In the genomic region with DNA sequence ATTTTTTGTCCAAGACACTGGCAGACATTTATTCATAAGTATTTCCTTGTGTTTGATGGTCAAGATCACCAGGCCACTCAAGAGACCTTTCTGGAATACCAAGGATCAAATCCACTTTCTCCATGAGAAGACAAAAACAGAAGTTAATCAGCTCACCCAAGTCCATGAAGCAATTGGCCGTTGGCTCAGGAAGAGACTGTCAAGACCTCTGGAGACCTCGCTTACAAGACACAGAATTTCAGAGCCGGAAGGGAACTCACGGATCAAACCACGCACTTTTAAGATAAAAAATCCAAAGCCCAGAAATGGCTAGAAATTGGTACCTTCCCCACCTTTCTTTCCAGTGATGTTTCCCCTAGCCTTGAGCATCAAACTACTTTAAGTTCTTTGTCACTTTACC, we compare ENCODE assay signal across 15 cellular contexts. TPM values are rescaled to one million over a fixed set of nuclear protein-coding genes. Genes with fewer than 3 reads are reported as not detected.
DNase-seq lines count a peak whose midpoint lies in the region; ATAC-seq and TF ChIP-seq lines count a peak whose summit lies in the region.
"Had no signal": no experiment of that assay in that cellular context is flagged by ENCODE, and none has a peak within 500 bp of the region (broad histone marks: within the 10 kb centered on the region; RNA-seq: fewer than 3 reads in every experiment).

No MANE protein-coding gene starts in this region.

- intact Hi-C loops in activated CD4-positive, alpha-beta memory T cell treated with anti-CD3 and anti-CD28 coated beads for 36 hours (cut with micrococcal nuclease), result no loop called here

- no peaks in the 10 kb centered on the region for H3K27me3 Mint-ChIP-seq in activated CD4-positive, alpha-beta memory T cell treated with anti-CD3 and anti-CD28 coated beads for 36 hours
- H3K27me3 Mint-ChIP-seq: progenitor cell of endocrine pancreas had no signal

- POLR2A ChIA-PET in AG04450 (lab: Yijun Ruan, JAX), result no interaction called here
- POLR2A ChIA-PET in activated CD4-positive, alpha-beta memory T cell treated with anti-CD3 and anti-CD28 coated beads for 36 hours (lab: Charles Lee), result interaction anchor here (0.5 to 3.4 kb wide), 3 partner anchors 26 to 61 kb away, joined by 3 to 17 read pairs (median 3); no protein-coding TSS in a partner anchor

- H3F3A ChIP-seq in GM23248 (ENCODE audit: insufficient read depth), result no peaks in the 10 kb centered on the region; the same call in none of the 2 replicates

- no peaks in the 10 kb centered on the region for H3K9me2 ChIP-seq in GM23248 (ENCODE audit: insufficient read depth)

- peak overlapping the region; percentile 88 for H3K4me3 ChIP-seq in AG04450 (ENCODE audit: low read depth, low read length)
- H3K4me3 ChIP-seq in GM23248, result no peak overlapping the region
- H3K4me3 ChIP-seq in iPS-20b (ENCODE audit: low read length), result peak overlapping the region; percentile 93; the same call in 1 of the 2 replicates
- H3K4me3 ChIP-seq: cardiac muscle cell, suprapubic skin had no signal

- H3K36me3 Mint-ChIP-seq in activated CD4-positive, alpha-beta memory T cell treated with anti-CD3 and anti-CD28 coated beads for 36 hours, result peaks cover 19% of the 10 kb centered on the region

- no peak overlapping the region for H2AFZ ChIP-seq in GM23248

- peaks cover 85% of the 10 kb centered on the region for H3K79me2 ChIP-seq in GM23248 (ENCODE audit: insufficient read depth)

- H3K27ac ChIP-seq in AG04450 (ENCODE audit: low read depth, low read length) (no peak overlapping the region), GM23248 (no peak overlapping the region), iPS-20b (ENCODE audit: low read length) (no peak overlapping the region)
- H3K27ac ChIP-seq: cardiac muscle cell had no signal

- peak overlapping the region; percentile 93 for H3K4me2 ChIP-seq in GM23248 (ENCODE audit: unreplicated experiment)

- no peak for ATAC-seq in HG03196 (IDR thresholded peaks at IDR 0.05; ENCODE audit: unreplicated experiment)
- ATAC-seq: gastroesophageal sphincter, left lobe of liver had no signal

- peaks cover 66% of the 10 kb centered on the region for H3K4me1 Mint-ChIP-seq in activated CD4-positive, alpha-beta memory T cell treated with anti-CD3 and anti-CD28 coated beads for 36 hours (ENCODE audit: low read depth)

- H3K27ac Mint-ChIP-seq in activated CD4-positive, alpha-beta memory T cell treated with anti-CD3 and anti-CD28 coated beads for 36 hours, result peak overlapping the region; percentile 95
- H3K27ac Mint-ChIP-seq: progenitor cell of endocrine pancreas had no signal

- H3K9ac ChIP-seq in GM23248 (no peak overlapping the region), iPS-20b (ENCODE audit: low read depth, low read length) (no peak overlapping the region; the same call in 1 of the 2 replicates)

- peak overlapping the region; percentile 98 for H3K4me3 Mint-ChIP-seq in activated CD4-positive, alpha-beta memory T cell treated with anti-CD3 and anti-CD28 coated beads for 36 hours

- H4K20me1 ChIP-seq in GM23248 (ENCODE audit: insufficient read depth), result no peaks in the 10 kb centered on the region

- DNase-seq in AG04450 (ENCODE audit: low read depth, low spot score), result no peak
- no peak for DNase-seq in GM23248
- no peak for DNase-seq in activated CD4-positive, alpha-beta memory T cell treated with anti-CD3 and anti-CD28 coated beads for 36 hours
- no peak for DNase-seq in cortex of kidney (lab: John Stamatoyannopoulos, UW)
- DNase-seq in cerebellar nuclear complex (lab: John Stamatoyannopoulos, UW), result no peak
- no peak for DNase-seq in NCI-H146 (lab: John Stamatoyannopoulos, UW)
- DNase-seq: NCI-H446; stimulated activated CD4-positive, alpha-beta T cell treated with anti-CD3 and anti-CD28 coated beads, Interleukin-4, amount 100 ng/mL, for 4 hours had no signal

- H3K9me3 ChIP-seq in AG04450 (ENCODE audit: control insufficient read depth, insufficient read depth, low read length), result no peaks in the 10 kb centered on the region; the same call in 1 of the 2 replicates
- H3K9me3 ChIP-seq in GM23248 (ENCODE audit: low read depth), result no peaks in the 10 kb centered on the region
- no peaks in the 10 kb centered on the region for H3K9me3 ChIP-seq in iPS-20b (ENCODE audit: insufficient read depth, low read depth, low read length)
- H3K9me3 ChIP-seq: gastroesophageal sphincter, suprapubic skin had no signal

- H3K36me3 ChIP-seq in GM23248 (ENCODE audit: low read depth), result no peaks in the 10 kb centered on the region
- H3K36me3 ChIP-seq in iPS-20b (ENCODE audit: insufficient read depth, low read depth, low read length), result no peaks in the 10 kb centered on the region
- H3K36me3 ChIP-seq: cardiac muscle cell, gastroesophageal sphincter, suprapubic skin had no signal

- CTCF ChIA-PET in AG04450 (lab: Charles Lee), result interaction anchor here (0.9 to 2.1 kb wide), 5 partner anchors 84 to 234 kb away, joined by 3 to 20 read pairs (median 5); a partner anchor contains a TSS
- CTCF ChIA-PET in activated CD4-positive, alpha-beta memory T cell treated with anti-CD3 and anti-CD28 coated beads for 36 hours (lab: Charles Lee), result interaction anchor here (0.9 to 3.0 kb wide), 6 partner anchors 46 to 234 kb away, joined by 3 to 16 read pairs (median 6); no protein-coding TSS in a partner anchor

- H3K9me3 Mint-ChIP-seq in activated CD4-positive, alpha-beta memory T cell treated with anti-CD3 and anti-CD28 coated beads for 36 hours, result no peaks in the 10 kb centered on the region

- 95 to 97% methylated on average over 5 of the region's 5 CpGs for WGBS in GM23248 (ENCODE audit: low coverage in 1 of 2, low lambda C conversion rate in 2 of 2, missing lambda C conversion rate in 2 of 2), 2 experiments

- TF ChIP-seq CTCF in AG04450 (IDR thresholded peaks at IDR 0.05; ENCODE audit: low read depth, low read length), result no peak

- H3K27me3 ChIP-seq in AG04450 (ENCODE audit: control insufficient read depth, insufficient read depth, low read length) (no peaks in the 10 kb centered on the region), GM23248 (replicated peaks; ENCODE audit: insufficient read depth) (no peaks in the 10 kb centered on the region), iPS-20b (ENCODE audit: insufficient read depth, low read length) (no peaks in the 10 kb centered on the region)
- H3K27me3 ChIP-seq: cardiac muscle cell, gastroesophageal sphincter, suprapubic skin had no signal

- H3K4me1 ChIP-seq in GM23248 (ENCODE audit: insufficient read depth) (peaks cover 23% of the 10 kb centered on the region), iPS-20b (ENCODE audit: insufficient read depth, low read length) (peaks cover 30% of the 10 kb centered on the region)

- in situ Hi-C loops in GM23248 (cut with MboI), result no loop called here

RNA-seq across cellular contexts. Expression of a gene that starts 3.3 kb away (rescaled TPM):
- polyA plus RNA-seq in AG04450 (2011; rRNA removed) (7.3 and 9.0 TPM in 2 replicates), GM23248 (2016; fragmentation: Nextera tagmentation; extraction: Ambion mirVana) (2.8 and 3.1 TPM in 2 replicates)
- polyA minus RNA-seq in AG04450 (2011; rRNA and poly(A)+ RNA removed), result 15.2 and 16.8 TPM in 2 replicates
- total RNA-seq in GM23248 (2014; rRNA removed; shearing (Covaris generic)), result 2.7 and 4.7 TPM in 2 replicates
- total RNA-seq in activated CD4-positive, alpha-beta memory T cell treated with anti-CD3 and anti-CD28 coated beads for 36 hours, result 10 to 100 TPM; 16.3 to 16.7 TPM
